Comparison of ENCODE assay signal across 20 cellular contexts in the genomic region with DNA sequence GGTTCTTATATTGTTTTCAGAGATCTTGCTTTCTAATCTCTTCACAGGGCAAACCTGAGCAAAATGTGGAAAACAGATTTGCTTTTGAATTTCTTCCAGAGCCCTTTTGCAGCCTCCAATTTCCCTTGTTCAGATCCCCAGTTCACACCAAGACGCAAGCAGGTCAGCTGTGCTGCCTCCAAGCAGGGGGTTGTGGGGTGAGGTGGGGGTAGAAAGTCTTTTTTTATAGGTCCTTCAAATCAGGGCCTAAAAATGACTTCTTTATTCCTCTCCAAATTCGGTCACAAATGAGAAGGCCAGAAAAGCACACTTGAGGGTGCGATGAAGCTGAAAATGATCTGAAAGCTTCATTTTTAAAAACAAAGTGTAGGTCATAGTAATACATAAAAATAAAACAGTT.
"Had no signal": no experiment of that assay in that cellular context is flagged by ENCODE, and none has a peak within 500 bp of the region (broad histone marks: within the 10 kb centered on the region; RNA-seq: fewer than 3 reads in every experiment).

No MANE protein-coding gene starts in this region.

- H3K36me3 ChIP-seq: colonic mucosa, gastrocnemius medialis, heart right ventricle, pancreas, tibial artery, upper lobe of left lung, uterus had no signal

- ATAC-seq: gastrocnemius medialis; heart right ventricle; mucosa of descending colon; naive thymus-derived CD8-positive, alpha-beta T cell; pancreas; right cardiac atrium had no signal

- H3K27me3 ChIP-seq: colonic mucosa, gastrocnemius medialis, heart right ventricle, pancreas, tibial artery, upper lobe of left lung, uterus had no signal

- H3K9me3 ChIP-seq: colonic mucosa, gastrocnemius medialis, heart right ventricle, mucosa of descending colon, pancreas, tibial artery, upper lobe of left lung, uterus had no signal

- H3K4me1 ChIP-seq: colonic mucosa, pancreas, tibial artery, uterus had no signal

- H3K4me3 ChIP-seq: colonic mucosa, gastrocnemius medialis, heart right ventricle, mucosa of descending colon, pancreas, tibial artery, upper lobe of left lung, uterus had no signal

- H3K27ac ChIP-seq: colonic mucosa, gastrocnemius medialis, heart right ventricle, pancreas, tibial artery, upper lobe of left lung, uterus had no signal

- H3K9me3 Mint-ChIP-seq: naive thymus-derived CD8-positive, alpha-beta T cell had no signal

- H3K36me3 Mint-ChIP-seq: naive thymus-derived CD8-positive, alpha-beta T cell had no signal

- H3K27me3 Mint-ChIP-seq: naive thymus-derived CD8-positive, alpha-beta T cell; progenitor cell of endocrine pancreas had no signal

- H3K4me3 Mint-ChIP-seq: naive thymus-derived CD8-positive, alpha-beta T cell had no signal

- DNase-seq: colonic mucosa; dermis blood vessel endothelial cell; erythroblast; gastrocnemius medialis; heart right ventricle; hypothalamus; kidney glomerular epithelial cell; mucosa of descending colon; naive thymus-derived CD8-positive, alpha-beta T cell; nucleus accumbens; pancreas; right cardiac atrium; small intestine; stimulated activated CD4-positive, alpha-beta T cell treated with anti-CD3 and anti-CD28 coated beads, Interleukin-12 subunit alpha, Interleukin-12 subunit beta, amount 100 ng/mL, for 4 hours; stimulated activated CD4-positive, alpha-beta T cell treated with anti-CD3 and anti-CD28 coated beads, Interleukin-2, amount 100 ng/mL, for 48 hours; stimulated activated naive CD4-positive, alpha-beta T cell treated with Interleukin-2 at 50 U/mL for 16 hours; tibial artery; upper lobe of left lung; uterus had no signal

- H3K27ac Mint-ChIP-seq: progenitor cell of endocrine pancreas had no signal
